ENCODE assay signal across 9 cellular contexts in genomic region chr20:63230800-63231268, GRCh38. TPM values are rescaled to one million over a fixed set of nuclear protein-coding genes. Genes with fewer than 3 reads are reported as not detected.
A peak's percentile ranks its signal among the peaks of the same experiment; 100 is the strongest.
DNase-seq lines count a peak whose midpoint lies in the region; ATAC-seq, FAIRE-seq and TF ChIP-seq lines count a peak whose summit lies in the region.
"Had no signal": no experiment of that assay in that cellular context is flagged by ENCODE, and none has a peak within 500 bp of the region (broad histone marks: within the 10 kb centered on the region; RNA-seq: fewer than 3 reads in every experiment).

No MANE protein-coding gene starts in this region.

- ATAC-seq in IMR-90 (ENCODE audit: low read depth) (peak; percentile 50), left colon (peak; percentile 77), upper lobe of left lung (ENCODE audit: low FRiP score in 2 of 2) (peak in 1 of 2 donors; percentile 66), HG02763 (IDR thresholded peaks at IDR 0.05; ENCODE audit: unreplicated experiment) (no peak)
- no peak for ATAC-seq in activated naive CD8-positive, alpha-beta T cell treated with anti-CD3 and anti-CD28 coated beads, Interleukin-2, amount 50 U/mL, for 24 hours
- ATAC-seq: activated T-cell treated with anti-CD3 and anti-CD28 coated beads, Interleukin-2, amount 50 U/mL, for 72 hours had no signal

- H3K18ac ChIP-seq in IMR-90 (ENCODE audit: low read depth, low read length) = no peak overlapping the region

- BruUV-seq in IMR-90 (replicated peaks; lab: Mats Ljungman, UMichigan) = no TSS peak

- H3K9me3 ChIP-seq in IMR-90 (ENCODE audit: control insufficient read depth, insufficient read depth, low read length) (no peaks in the 10 kb centered on the region), upper lobe of left lung (no peaks in the 10 kb centered on the region)

- H3K4me2 ChIP-seq in IMR-90 (ENCODE audit: low read depth, low read length) = no peak overlapping the region; the same call in 1 of the 2 replicates

- TF ChIP-seq POLR2A in IMR-90 (IDR thresholded peaks at IDR 0.05; ENCODE audit: low read depth, low read length) (peak; percentile 9; the same call in 1 of the 2 replicates), upper lobe of left lung (IDR thresholded peaks at IDR 0.05) (no peak)

- TF ChIP-seq CTCF in AG09319 (IDR thresholded peaks at IDR 0.05; ENCODE audit: low read depth, low read length) (peak; percentile 85), IMR-90 (conservative IDR thresholded peaks at IDR 0.05; ENCODE audit: low read depth, low read length) (peak; percentile 57), bronchial epithelial cell (IDR thresholded peaks at IDR 0.05; ENCODE audit: insufficient read depth, low read length, severe bottlenecking) (peak; percentile 78), upper lobe of left lung (IDR thresholded peaks at IDR 0.05) (peak in 5 of 6 experiments; percentile 26 to 48 (median 33))

- H2BK5ac ChIP-seq in IMR-90 (ENCODE audit: low read depth, low read length, poor library complexity, severe bottlenecking) = no peak overlapping the region

- H2BK20ac ChIP-seq in IMR-90 (ENCODE audit: low read depth, low read length) = peak overlapping the region; percentile 67

- peak overlapping the region; percentile 51; the same call in 1 of the 2 replicates for H4K5ac ChIP-seq in IMR-90 (ENCODE audit: low read depth, low read length)

- no peaks in the 10 kb centered on the region for H3K36me3 ChIP-seq in IMR-90 (ENCODE audit: control insufficient read depth, insufficient read depth, low read length)
- no peaks in the 10 kb centered on the region for H3K36me3 ChIP-seq in bronchial epithelial cell (ENCODE audit: control insufficient read depth, insufficient read depth, low read length)
- no peaks in the 10 kb centered on the region for H3K36me3 ChIP-seq in upper lobe of left lung

- no peak overlapping the region for H3K4me3 Mint-ChIP-seq in activated naive CD8-positive, alpha-beta T cell treated with anti-CD3 and anti-CD28 coated beads, Interleukin-2, amount 50 U/mL, for 24 hours
- H3K4me3 Mint-ChIP-seq: activated T-cell treated with anti-CD3 and anti-CD28 coated beads, Interleukin-2, amount 50 U/mL, for 72 hours had no signal

- H2AK5ac ChIP-seq in IMR-90 (ENCODE audit: low read depth, low read length) = peak overlapping the region; percentile 49; the same call in 1 of the 2 replicates

- H3K27ac ChIP-seq in IMR-90 (ENCODE audit: insufficient read depth, low read length) = no peak overlapping the region
- no peak overlapping the region for H3K27ac ChIP-seq in upper lobe of left lung

- no peak overlapping the region; the same call in 1 of the 2 replicates for H3K14ac ChIP-seq in IMR-90 (replicated peaks; ENCODE audit: low read depth, low read length)

- 47% methylated on average over 3 of the region's 17 CpGs; no CpG with 5 or more reads in 1 of the 2 experiments for WGBS in IMR-90 (ENCODE audit: extremely low coverage in 2 of 2, insufficient read length in 1 of 2), 2 experiments
- WGBS in upper lobe of left lung, 2 donors = 2 to 15% methylated on average over 8 to 15 of the region's 17 CpGs

- in situ Hi-C loops in IMR-90 (cut with MboI; ENCODE audit: low sequenced_read_pairs) = loop anchor here (5.0 kb wide), 1 partner anchor 41 kb away; the partner anchor contains the start of gene ARFGAP1

- H2AK9ac ChIP-seq in IMR-90 (replicated peaks; ENCODE audit: low read depth, low read length, poor library complexity) = peak overlapping the region; percentile 44

- peak overlapping the region; percentile 61 for H2AFZ ChIP-seq in IMR-90 (replicated peaks; ENCODE audit: low read length, poor library complexity)

- peaks cover 5% of the 10 kb centered on the region for H3K4me1 Mint-ChIP-seq in activated naive CD8-positive, alpha-beta T cell treated with anti-CD3 and anti-CD28 coated beads, Interleukin-2, amount 50 U/mL, for 24 hours

- TF ChIP-seq EP300 in upper lobe of left lung (IDR thresholded peaks at IDR 0.05) = no peak

- peaks cover 36% of the 10 kb centered on the region for H3K27me3 Mint-ChIP-seq in activated naive CD8-positive, alpha-beta T cell treated with anti-CD3 and anti-CD28 coated beads, Interleukin-2, amount 50 U/mL, for 24 hours

- 0 out of 3 replicates have a peak overlapping the region, but pooled peaks have one; percentile 40 for H2BK15ac ChIP-seq in IMR-90 (ENCODE audit: low read depth, low read length)

- dilution Hi-C loops in IMR-90 (cut with HindIII; ENCODE audit: low sequenced_read_pairs, unreplicated experiment) = no loop called here

- H3K4me1 ChIP-seq in IMR-90 (ENCODE audit: control insufficient read depth, insufficient read depth, low read length) = peaks cover 22% of the 10 kb centered on the region
- H3K4me1 ChIP-seq in upper lobe of left lung = no peaks in the 10 kb centered on the region

- H3K56ac ChIP-seq in IMR-90 (ENCODE audit: extremely low read depth, insufficient read depth, low read length) = no peak overlapping the region

- POLR2A ChIA-PET in IMR-90 (lab: Charles Lee; ENCODE audit: unreplicated experiment) = no interaction called here

- TF ChIP-seq RAD21 in IMR-90 (IDR thresholded peaks at IDR 0.05; ENCODE audit: low read length) = peak; percentile 48

- H3K4me3 ChIP-seq in IMR-90 (ENCODE audit: insufficient read depth, low read depth, low read length) (no peak overlapping the region), bronchial epithelial cell (ENCODE audit: low read depth, low read length) (no peak overlapping the region), upper lobe of left lung (no peak overlapping the region)

- H4K8ac ChIP-seq in IMR-90 (ENCODE audit: low read depth in 2 of 2, low read length in 2 of 2) = peak overlapping the region in 1 of 2 experiments; percentile 49; a peak in 1 of 4 replicates

- FAIRE-seq in bronchial epithelial cell (lab: Jason Lieb, UNC) = no peak

- no peaks in the 10 kb centered on the region for H3K9me3 Mint-ChIP-seq in activated naive CD8-positive, alpha-beta T cell treated with anti-CD3 and anti-CD28 coated beads, Interleukin-2, amount 50 U/mL, for 24 hours
- H3K9me3 Mint-ChIP-seq: activated T-cell treated with anti-CD3 and anti-CD28 coated beads, Interleukin-2, amount 50 U/mL, for 72 hours had no signal

- peak overlapping the region; percentile 19 for H4K91ac ChIP-seq in IMR-90 (ENCODE audit: insufficient read depth, low read depth, low read length)

- H3K27ac Mint-ChIP-seq in activated naive CD8-positive, alpha-beta T cell treated with anti-CD3 and anti-CD28 coated beads, Interleukin-2, amount 50 U/mL, for 24 hours = no peak overlapping the region
- H3K27ac Mint-ChIP-seq: activated T-cell treated with anti-CD3 and anti-CD28 coated beads, Interleukin-2, amount 50 U/mL, for 72 hours had no signal

- intact Hi-C loops in IMR-90 (cut with micrococcal nuclease) (loop anchor here (5.0 kb wide), 1 partner anchor 41 kb away; the partner anchor contains the start of gene ARFGAP1), left colon (cut with DNase I, micrococcal nuclease) (loop anchor here in 1 of 2 donors (10.0 kb wide), 1 partner anchor 176 kb away; no protein-coding TSS in a partner anchor)

- H3K9me1 ChIP-seq in IMR-90 (ENCODE audit: insufficient read depth, low read length) = peaks cover 10% of the 10 kb centered on the region; the same call in 1 of the 2 replicates

- H3K79me1 ChIP-seq in IMR-90 (ENCODE audit: low read depth in 1 of 2, low read length in 2 of 2) = no peaks in the 10 kb centered on the region

- H2BK120ac ChIP-seq in IMR-90 (ENCODE audit: low read depth, low read length) = 0 out of 2 replicates have a peak overlapping the region, but pooled peaks have one; percentile 26

- CTCF ChIA-PET in IMR-90 (lab: Yijun Ruan, JAX) = no interaction called here

- H3K27me3 ChIP-seq in IMR-90 (ENCODE audit: control insufficient read depth, insufficient read depth, low read length) (no peaks in the 10 kb centered on the region), bronchial epithelial cell (ENCODE audit: control insufficient read depth, insufficient read depth, low read length) (no peaks in the 10 kb centered on the region), upper lobe of left lung (peaks cover 0 to 10% (median 0%) of the 10 kb centered on the region in 4 donors)

- peak overlapping the region; percentile 69 for H3K4ac ChIP-seq in IMR-90 (ENCODE audit: low read depth, low read length)

- H3K23ac ChIP-seq in IMR-90 (ENCODE audit: low read depth, low read length) = no peak overlapping the region

- H3K36me3 Mint-ChIP-seq in activated naive CD8-positive, alpha-beta T cell treated with anti-CD3 and anti-CD28 coated beads, Interleukin-2, amount 50 U/mL, for 24 hours (ENCODE audit: low read depth) = no peaks in the 10 kb centered on the region

- H3K9ac ChIP-seq in IMR-90 (ENCODE audit: low read depth, low read length) = 0 out of 2 replicates have a peak overlapping the region, but pooled peaks have one; percentile 13

- peaks cover 3% of the 10 kb centered on the region; the same call in 1 of the 2 replicates for H4K20me1 ChIP-seq in IMR-90 (ENCODE audit: insufficient read depth, low read length)

- DNase-seq in AG09319 (ENCODE audit: extremely low read depth, low read depth) = peak; percentile 19
- DNase-seq in IMR-90 = peak; percentile 60
- DNase-seq in bronchial epithelial cell (ENCODE audit: low read depth) = peak; percentile 39
- DNase-seq in left colon = peak in 1 of 2 donors; percentile 53
- peak in 1 of 2 donors; percentile 30 for DNase-seq in upper lobe of left lung
- no peak for DNase-seq in activated naive CD8-positive, alpha-beta T cell treated with anti-CD3 and anti-CD28 coated beads, Interleukin-2, amount 50 U/mL, for 24 hours
- no peak for DNase-seq in activated CD4-positive, alpha-beta T cell treated with anti-CD3 and anti-CD28 coated beads for 1 hour

RNA-seq across cellular contexts. Expression of gene BIRC7, which starts 4.9 kb away (rescaled TPM):
- not detected in 2 replicates for total RNA-seq in IMR-90 (2012; rRNA removed)
- not detected in 2 replicates for polyA plus RNA-seq in IMR-90 (2012; rRNA removed)
- polyA plus RNA-seq in IMR-90 (2012; cell fraction: cytosol; rRNA removed) = 0.02 TPM in 1 of 2 replicates, not detected in the other
- not detected in 2 replicates for polyA plus RNA-seq in IMR-90 (2012; cell fraction: nucleus; rRNA removed; ENCODE audit: low replicate concordance)
- total RNA-seq in bronchial epithelial cell = not detected in 2 replicates
- total RNA-seq in left colon = under 1 TPM in 1 of 2 donors, not detected in 1; 0.25 TPM
- 10 to 100 TPM in 1 of 6 donors, 1 to 10 TPM in 3, not detected in 2; 1.3 to 15.0 (median 2.8) TPM for total RNA-seq in upper lobe of left lung

RNA-seq across cellular contexts. Expression of gene YTHDF1, which starts 14.9 kb away (rescaled TPM):
- total RNA-seq in IMR-90 (2012; rRNA removed) (10.9 and 13.9 TPM in 2 replicates), bronchial epithelial cell (24.6 and 27.1 TPM in 2 replicates), left colon (10 to 100 TPM; 32.8 to 37.8 TPM), upper lobe of left lung (10 to 100 TPM; 29.3 to 42.1 (median 31.6) TPM)
- polyA plus RNA-seq in IMR-90 (2012; rRNA removed) = 21.3 and 22.6 TPM in 2 replicates
- polyA plus RNA-seq in IMR-90 (2012; cell fraction: cytosol; rRNA removed) = 11.8 and 17.6 TPM in 2 replicates
- 28.4 and 31.6 TPM in 2 replicates for polyA plus RNA-seq in IMR-90 (2012; cell fraction: nucleus; rRNA removed; ENCODE audit: low replicate concordance)

RNA-seq across cellular contexts. Expression of gene NKAIN4, which starts 23.4 kb away (rescaled TPM):
- total RNA-seq in IMR-90 (2012; rRNA removed) (not detected in 2 replicates), bronchial epithelial cell (0.13 and 1.1 TPM in 2 replicates), left colon (under 1 TPM in 1 of 2 donors, not detected in 1; 0.27 TPM), upper lobe of left lung (under 1 TPM in 1 of 6 donors, not detected in 5; 0.17 TPM)
- not detected in 2 replicates for polyA plus RNA-seq in IMR-90 (2012; rRNA removed)
- not detected in 2 replicates for polyA plus RNA-seq in IMR-90 (2012; cell fraction: cytosol; rRNA removed)
- polyA plus RNA-seq in IMR-90 (2012; cell fraction: nucleus; rRNA removed; ENCODE audit: low replicate concordance) = not detected in 2 replicates
- total RNA-seq: activated T-cell treated with anti-CD3 and anti-CD28 coated beads, Interleukin-2, amount 50 U/mL, for 72 hours had no signal

RNA-seq across cellular contexts. Expression of gene ARFGAP1, which starts 41.8 kb away (rescaled TPM):
- total RNA-seq in IMR-90 (2012; rRNA removed) (54.7 and 59.1 TPM in 2 replicates), bronchial epithelial cell (48.8 and 49.2 TPM in 2 replicates), left colon (10 to 100 TPM; 67.4 to 95.2 TPM), upper lobe of left lung (100 to 1,000 TPM in 2 of 6 donors, 10 to 100 TPM in 4; 39.8 to 169 (median 84.7) TPM)
- 194 and 203 TPM in 2 replicates for polyA plus RNA-seq in IMR-90 (2012; rRNA removed)
- polyA plus RNA-seq in IMR-90 (2012; cell fraction: cytosol; rRNA removed) = 96.9 and 108 TPM in 2 replicates
- 1,020 and 2,202 TPM in 2 replicates for polyA plus RNA-seq in IMR-90 (2012; cell fraction: nucleus; rRNA removed; ENCODE audit: low replicate concordance)

Comparison
In these comparisons a context has a peak if more than half of its experiments do, and no peak if none do; other contexts are left out.
1. DNase-seq: peak in AG09319 (single experiment), IMR-90 (single experiment) and bronchial epithelial cell (single experiment); none in activated naive CD8-positive, alpha-beta T cell treated with anti-CD3 and anti-CD28 coated beads, Interleukin-2, amount 50 U/mL, for 24 hours (single experiment) and activated CD4-positive, alpha-beta T cell treated with anti-CD3 and anti-CD28 coated beads for 1 hour (single experiment).
2. CTCF ChIP-seq: peak in every context shown above with its lines; median percentile 85 in AG09319; 78 in bronchial epithelial cell; 57 in IMR-90; 33 in upper lobe of left lung.
3. ATAC-seq: peak in IMR-90 (single experiment) and left colon (single experiment); none in HG02763 (single experiment) and activated naive CD8-positive, alpha-beta T cell treated with anti-CD3 and anti-CD28 coated beads, Interleukin-2, amount 50 U/mL, for 24 hours (single experiment).